ENCODE assay signal across 21 cellular contexts in genomic region chr18:65363911-65364632, GRCh38.
"Had no signal": no experiment of that assay in that cellular context is flagged by ENCODE, and none has a peak within 500 bp of the region (broad histone marks: within the 10 kb centered on the region; RNA-seq: fewer than 3 reads in every experiment).

No MANE protein-coding gene starts in this region.

- H3K27ac ChIP-seq: body of pancreas, cardiac muscle cell, left ventricle myocardium inferior, pancreas, psoas muscle, stomach, suprapubic skin, tibial nerve had no signal

- H3K4me1 ChIP-seq: body of pancreas, left ventricle myocardium inferior, pancreas, psoas muscle, stomach, suprapubic skin, tibial nerve had no signal

- DNase-seq: activated CD4-positive, alpha-beta memory T cell treated with anti-CD3 and anti-CD28 coated beads for 36 hours; activated CD4-positive, alpha-beta T cell treated with anti-CD3 and anti-CD28 coated beads for 48 hours; activated naive CD4-positive, alpha-beta T cell treated with anti-CD3 and anti-CD28 coated beads for 36 hours; activated T-cell treated with anti-CD3 and anti-CD28 coated beads, Interleukin-2, amount 50 U/mL, for 48 hours; amygdala; body of pancreas; effector CD4-positive, alpha-beta T cell; erythroblast; foreskin fibroblast; left ventricle myocardium inferior; pancreas; psoas muscle; right cardiac atrium; stimulated activated CD4-positive, alpha-beta T cell treated with anti-CD3 and anti-CD28 coated beads, Interleukin-4, amount 100 ng/mL, for 24 hours; stomach had no signal

- H3K4me3 ChIP-seq: body of pancreas, cardiac muscle cell, left ventricle myocardium inferior, pancreas, psoas muscle, stomach, suprapubic skin, tibial nerve had no signal

- FAIRE-seq: pancreas, urothelium cell line had no signal

- H3K36me3 Mint-ChIP-seq: activated CD4-positive, alpha-beta memory T cell treated with anti-CD3 and anti-CD28 coated beads for 36 hours; natural killer cell treated with Interleukin-12 subunit alpha and Interleukin-12 subunit beta and Interleukin-15 and Interleukin-18, amount 100 ng/mL, for 72 hours had no signal

- H3K27ac Mint-ChIP-seq: activated CD4-positive, alpha-beta memory T cell treated with anti-CD3 and anti-CD28 coated beads for 36 hours; activated naive CD4-positive, alpha-beta T cell treated with anti-CD3 and anti-CD28 coated beads for 36 hours; dendritic cell treated with granulocyte-macrophage colony-stimulating factor and Interleukin-4, amounts not matched to agents 40 ng/mL and 50 ng/mL, for 4 days; natural killer cell treated with Interleukin-12 subunit alpha and Interleukin-12 subunit beta and Interleukin-15 and Interleukin-18, amount 100 ng/mL, for 72 hours had no signal

- H3K9me3 ChIP-seq: body of pancreas, left ventricle myocardium inferior, pancreas, psoas muscle, stomach, suprapubic skin, tibial nerve had no signal

- H3K4me3 Mint-ChIP-seq: activated CD4-positive, alpha-beta memory T cell treated with anti-CD3 and anti-CD28 coated beads for 36 hours; activated naive CD4-positive, alpha-beta T cell treated with anti-CD3 and anti-CD28 coated beads for 36 hours; dendritic cell treated with granulocyte-macrophage colony-stimulating factor and Interleukin-4, amounts not matched to agents 40 ng/mL and 50 ng/mL, for 4 days; natural killer cell treated with Interleukin-12 subunit alpha and Interleukin-12 subunit beta and Interleukin-15 and Interleukin-18, amount 100 ng/mL, for 72 hours had no signal

- ATAC-seq: body of pancreas; natural killer cell treated with Interleukin-12 subunit alpha and Interleukin-12 subunit beta and Interleukin-15 and Interleukin-18, amount 100 ng/mL, for 72 hours; pancreas; psoas muscle; right cardiac atrium had no signal

- H3K27me3 Mint-ChIP-seq: activated CD4-positive, alpha-beta memory T cell treated with anti-CD3 and anti-CD28 coated beads for 36 hours; dendritic cell treated with granulocyte-macrophage colony-stimulating factor and Interleukin-4, amounts not matched to agents 40 ng/mL and 50 ng/mL, for 4 days; natural killer cell treated with Interleukin-12 subunit alpha and Interleukin-12 subunit beta and Interleukin-15 and Interleukin-18, amount 100 ng/mL, for 72 hours had no signal

- H3K9me3 Mint-ChIP-seq: dendritic cell treated with granulocyte-macrophage colony-stimulating factor and Interleukin-4, amounts not matched to agents 40 ng/mL and 50 ng/mL, for 4 days had no signal

- H3K36me3 ChIP-seq: cardiac muscle cell, left ventricle myocardium inferior, pancreas, stomach, suprapubic skin, tibial nerve had no signal

- H3K27me3 ChIP-seq: body of pancreas, cardiac muscle cell, pancreas, stomach, suprapubic skin, tibial nerve had no signal
